Comparison of ENCODE assay signal across 1 cellular context in genomic region chr3:194537732-194538247, GRCh38.
TF ChIP-seq lines count a peak whose summit lies in the region.

No MANE protein-coding gene starts in this region.

TF ChIP-seq in GM23338, 12 proteins besides CTCF, POLR2A, EP300 and RAD21 (continued from another document):
- TF ChIP-seq ETS1 (IDR thresholded peaks at IDR 0.05) (no peak), REST (IDR thresholded peaks at IDR 0.05; ENCODE audit: unreplicated experiment) (no peak), ZNF114 (CRISPR knock-in tag; IDR thresholded peaks at IDR 0.05) (no peak), NANOG (IDR thresholded peaks at IDR 0.05; ENCODE audit: borderline replicate concordance) (no peak), STAT1 (IDR thresholded peaks at IDR 0.05; ENCODE audit: unreplicated experiment) (no peak), CREB1 (CRISPR knock-in tag; IDR thresholded peaks at IDR 0.05; ENCODE audit: low read depth) (no peak), EZH2phosphoT487 (IDR thresholded peaks at IDR 0.05; ENCODE audit: unreplicated experiment) (no peak)
TF ChIP-seq in GM23338: peak in this region for 0.
